ENCODE assay signal across 35 cellular contexts in genomic region chr5:149028161-149028560, GRCh38. TPM values are rescaled to one million over a fixed set of nuclear protein-coding genes. Genes with fewer than 3 reads are reported as not detected.
"Had no signal": no experiment of that assay in that cellular context is flagged by ENCODE, and none has a peak within 500 bp of the region (broad histone marks: within the 10 kb centered on the region; RNA-seq: fewer than 3 reads in every experiment).

No MANE protein-coding gene starts in this region.

- H3K27ac ChIP-seq: adrenal gland, body of pancreas, brain microvascular endothelial cell, breast epithelium, VCaP had no signal

- H3K4me1 ChIP-seq: adrenal gland, body of pancreas, breast epithelium had no signal

- H3K36me3 Mint-ChIP-seq: activated CD4-positive, alpha-beta memory T cell treated with anti-CD3 and anti-CD28 coated beads for 36 hours; activated naive CD4-positive, alpha-beta T cell treated with anti-CD3 and anti-CD28 coated beads, Interleukin-2, amount 50 U/mL, for 72 hours; activated naive CD8-positive, alpha-beta T cell treated with anti-CD3 and anti-CD28 coated beads for 36 hours had no signal

- H3K27me3 ChIP-seq: adrenal gland, body of pancreas, brain microvascular endothelial cell, breast epithelium had no signal

- H3K27ac Mint-ChIP-seq: activated B cell treated with CpG ODN at 0.5 μM for 24 hours; activated CD4-positive, alpha-beta memory T cell treated with anti-CD3 and anti-CD28 coated beads for 36 hours; activated CD4-positive, alpha-beta T cell treated with anti-CD3 and anti-CD28 coated beads, Interleukin-2, amount 10 ng/mL, durations not matched to agents 7 days and 5 days; activated CD8-positive, alpha-beta T cell treated with anti-CD3 and anti-CD28 coated beads for 36 hours; activated naive CD4-positive, alpha-beta T cell treated with anti-CD3 and anti-CD28 coated beads for 36 hours; activated naive CD4-positive, alpha-beta T cell treated with anti-CD3 and anti-CD28 coated beads, Interleukin-2, amount 50 U/mL, for 72 hours; activated naive CD8-positive, alpha-beta T cell treated with anti-CD3 and anti-CD28 coated beads for 36 hours; activated T-cell treated with anti-CD3 and anti-CD28 coated beads, Interleukin-2, amount 50 U/mL, for 72 hours; activated T-helper 1 cell treated with anti-CD3 and anti-CD28 coated beads, Interleukin-12 subunit alpha, Interleukin-12 subunit beta, Interleukin-2, Interleukin-4 antibody, amounts not matched to agents 30 ng/mL and 10 ng/mL and 1 ng/mL, durations not matched to agents 14 hours and 24 hours and 36 hours; activated T-helper 17 cell treated with anti-CD3 and anti-CD28 coated beads, Interleukin-2, amount 50 U/mL, for 72 hours; T-helper 1 cell treated with Interleukin-12 subunit alpha and Interleukin-12 subunit beta and Interleukin-4 antibody, amounts not matched to agents 30 μg/mL and 1 μg/mL, for 36 hours; T-helper 2 cell treated with Interferon-gamma antibody and Interleukin-4, amounts not matched to agents 5 μg/mL and 100 μg/mL, for 36 hours had no signal

- H3K27me3 Mint-ChIP-seq: activated B cell treated with CpG ODN at 0.5 μM for 24 hours; activated CD4-positive, alpha-beta memory T cell treated with anti-CD3 and anti-CD28 coated beads for 36 hours; activated CD4-positive, alpha-beta T cell treated with anti-CD3 and anti-CD28 coated beads, Interleukin-2, amount 10 ng/mL, durations not matched to agents 7 days and 5 days; activated CD8-positive, alpha-beta T cell treated with anti-CD3 and anti-CD28 coated beads for 36 hours; activated naive CD8-positive, alpha-beta T cell treated with anti-CD3 and anti-CD28 coated beads for 36 hours; activated T-helper 17 cell treated with anti-CD3 and anti-CD28 coated beads, Interleukin-2, amount 50 U/mL, for 72 hours had no signal

- H3K4me3 ChIP-seq: adrenal gland, body of pancreas, breast epithelium had no signal

- DNase-seq: activated B cell treated with CpG ODN at 0.5 μM for 24 hours; activated CD4-positive, alpha-beta memory T cell treated with anti-CD3 and anti-CD28 coated beads for 36 hours; activated CD4-positive, alpha-beta T cell treated with anti-CD3 and anti-CD28 coated beads for 4 hours; activated CD4-positive, alpha-beta T cell treated with anti-CD3 and anti-CD28 coated beads, Interleukin-2, amount 10 ng/mL, durations not matched to agents 7 days and 5 days; activated CD4-positive, CD25-positive, alpha-beta regulatory T cell treated with anti-CD3 and anti-CD28 coated beads, Interleukin-2, amount 50 U/mL, for 72 hours; activated CD8-positive, alpha-beta memory T cell treated with anti-CD3 and anti-CD28 coated beads, Interleukin-2, amount 50 U/mL, for 4 hours; activated CD8-positive, alpha-beta T cell treated with anti-CD3 and anti-CD28 coated beads for 36 hours; activated effector memory CD4-positive, alpha-beta T cell treated with anti-CD3 and anti-CD28 coated beads, Interleukin-2, amount 50 U/mL, for 16 hours; activated gamma-delta T cell treated with Interleukin-2 at 50 U/mL for 16 hours; activated naive CD4-positive, alpha-beta T cell; activated naive CD4-positive, alpha-beta T cell treated with anti-CD3 and anti-CD28 coated beads for 36 hours; activated naive CD4-positive, alpha-beta T cell treated with anti-CD3 and anti-CD28 coated beads, Interleukin-2, amount 50 U/mL, for 16 hours; activated naive CD8-positive, alpha-beta T cell treated with anti-CD3 and anti-CD28 coated beads for 36 hours; activated T-cell treated with anti-CD3 and anti-CD28 coated beads for 4 hours; activated T-cell treated with anti-CD3 and anti-CD28 coated beads, Interleukin-2, amount 50 U/mL, for 1 hour; activated T-cell treated with anti-CD3 and anti-CD28 coated beads, Interleukin-2, amount 50 U/mL, for 4 hours; activated T-cell treated with anti-CD3 and anti-CD28 coated beads, Interleukin-2, amount 50 U/mL, for 72 hours; adrenal gland; amniotic stem cell; aorta; body of pancreas; brain microvascular endothelial cell; central memory CD4-positive, alpha-beta T cell; SW 1271; T-helper 1 cell; T-helper 2 cell; T-helper 9 cell had no signal

- H3K36me3 ChIP-seq: adrenal gland, brain microvascular endothelial cell, breast epithelium had no signal

- H3K9me3 Mint-ChIP-seq: activated B cell treated with CpG ODN at 0.5 μM for 24 hours; activated CD4-positive, alpha-beta memory T cell treated with anti-CD3 and anti-CD28 coated beads for 36 hours; activated CD4-positive, alpha-beta T cell treated with anti-CD3 and anti-CD28 coated beads, Interleukin-2, amount 10 ng/mL, durations not matched to agents 7 days and 5 days; activated CD8-positive, alpha-beta T cell treated with anti-CD3 and anti-CD28 coated beads for 36 hours; activated naive CD4-positive, alpha-beta T cell treated with anti-CD3 and anti-CD28 coated beads for 36 hours; activated naive CD4-positive, alpha-beta T cell treated with anti-CD3 and anti-CD28 coated beads, Interleukin-2, amount 50 U/mL, for 72 hours; activated naive CD8-positive, alpha-beta T cell treated with anti-CD3 and anti-CD28 coated beads for 36 hours; activated T-cell treated with anti-CD3 and anti-CD28 coated beads, Interleukin-2, amount 50 U/mL, for 4 hours; activated T-cell treated with anti-CD3 and anti-CD28 coated beads, Interleukin-2, amount 50 U/mL, for 72 hours; activated T-helper 1 cell treated with anti-CD3 and anti-CD28 coated beads, Interleukin-12 subunit alpha, Interleukin-12 subunit beta, Interleukin-2, Interleukin-4 antibody, amounts not matched to agents 30 ng/mL and 10 ng/mL and 1 ng/mL, durations not matched to agents 14 hours and 24 hours and 36 hours; activated T-helper 17 cell treated with anti-CD3 and anti-CD28 coated beads, Interleukin-2, amount 50 U/mL, for 72 hours; T-helper 1 cell treated with Interleukin-12 subunit alpha and Interleukin-12 subunit beta and Interleukin-4 antibody, amounts not matched to agents 30 μg/mL and 1 μg/mL, for 36 hours; T-helper 2 cell treated with Interferon-gamma antibody and Interleukin-4, amounts not matched to agents 5 μg/mL and 100 μg/mL, for 36 hours had no signal

- H3K4me3 Mint-ChIP-seq: activated B cell treated with CpG ODN at 0.5 μM for 24 hours; activated CD4-positive, alpha-beta memory T cell treated with anti-CD3 and anti-CD28 coated beads for 36 hours; activated CD4-positive, alpha-beta T cell treated with anti-CD3 and anti-CD28 coated beads, Interleukin-2, amount 10 ng/mL, durations not matched to agents 7 days and 5 days; activated CD8-positive, alpha-beta T cell treated with anti-CD3 and anti-CD28 coated beads for 36 hours; activated naive CD4-positive, alpha-beta T cell treated with anti-CD3 and anti-CD28 coated beads for 36 hours; activated naive CD8-positive, alpha-beta T cell treated with anti-CD3 and anti-CD28 coated beads for 36 hours; activated T-cell treated with anti-CD3 and anti-CD28 coated beads, Interleukin-2, amount 50 U/mL, for 4 hours; activated T-cell treated with anti-CD3 and anti-CD28 coated beads, Interleukin-2, amount 50 U/mL, for 72 hours; activated T-helper 1 cell treated with anti-CD3 and anti-CD28 coated beads, Interleukin-12 subunit alpha, Interleukin-12 subunit beta, Interleukin-2, Interleukin-4 antibody, amounts not matched to agents 30 ng/mL and 10 ng/mL and 1 ng/mL, durations not matched to agents 14 hours and 24 hours and 36 hours; activated T-helper 17 cell treated with anti-CD3 and anti-CD28 coated beads, Interleukin-2, amount 50 U/mL, for 72 hours; T-helper 1 cell treated with Interleukin-12 subunit alpha and Interleukin-12 subunit beta and Interleukin-4 antibody, amounts not matched to agents 30 μg/mL and 1 μg/mL, for 36 hours; T-helper 2 cell treated with Interferon-gamma antibody and Interleukin-4, amounts not matched to agents 5 μg/mL and 100 μg/mL, for 36 hours had no signal

- ATAC-seq: activated CD8-positive, alpha-beta T cell treated with anti-CD3 and anti-CD28 coated beads for 36 hours; activated naive CD4-positive, alpha-beta T cell treated with anti-CD3 and anti-CD28 coated beads, Interleukin-2, amount 50 U/mL, for 72 hours; activated T-cell treated with anti-CD3 and anti-CD28 coated beads, Interleukin-2, amount 50 U/mL, for 4 hours; activated T-cell treated with anti-CD3 and anti-CD28 coated beads, Interleukin-2, amount 50 U/mL, for 72 hours; activated T-helper 17 cell treated with anti-CD3 and anti-CD28 coated beads, Interleukin-2, amount 50 U/mL, for 72 hours; body of pancreas had no signal

- H3K9me3 ChIP-seq: adrenal gland, body of pancreas, breast epithelium had no signal

- H3K4me1 Mint-ChIP-seq: activated B cell treated with CpG ODN at 0.5 μM for 24 hours; activated naive CD8-positive, alpha-beta T cell treated with anti-CD3 and anti-CD28 coated beads for 36 hours; activated T-helper 17 cell treated with anti-CD3 and anti-CD28 coated beads, Interleukin-2, amount 50 U/mL, for 72 hours had no signal

RNA-seq across cellular contexts. Expression of gene SH3TC2, which starts 34.7 kb away (rescaled TPM):
- total RNA-seq: activated B cell treated with CpG ODN at 0.5 μM for 24 hours; activated CD4-positive, alpha-beta memory T cell treated with anti-CD3 and anti-CD28 coated beads for 36 hours; activated CD4-positive, alpha-beta T cell treated with anti-CD3 and anti-CD28 coated beads, Interleukin-2, amount 10 ng/mL, durations not matched to agents 7 days and 5 days; activated CD8-positive, alpha-beta memory T cell treated with anti-CD3 and anti-CD28 coated beads for 36 hours; activated CD8-positive, alpha-beta T cell treated with anti-CD3 and anti-CD28 coated beads for 36 hours; activated naive CD4-positive, alpha-beta T cell treated with anti-CD3 and anti-CD28 coated beads for 36 hours; activated naive CD4-positive, alpha-beta T cell treated with anti-CD3 and anti-CD28 coated beads, Interleukin-2, amount 50 U/mL, for 72 hours; activated naive CD8-positive, alpha-beta T cell treated with anti-CD3 and anti-CD28 coated beads for 36 hours; activated T-cell treated with anti-CD3 and anti-CD28 coated beads, Interleukin-2, amount 50 U/mL, for 4 hours; activated T-helper 1 cell treated with anti-CD3 and anti-CD28 coated beads, Interleukin-12 subunit alpha, Interleukin-12 subunit beta, Interleukin-2, Interleukin-4 antibody, amounts not matched to agents 30 ng/mL and 10 ng/mL and 1 ng/mL, durations not matched to agents 14 hours and 24 hours and 36 hours; activated T-helper 17 cell treated with anti-CD3 and anti-CD28 coated beads, Interleukin-2, amount 50 U/mL, for 72 hours had no signal
